13 cellular contexts compared by ENCODE assay signal in the genomic region with DNA sequence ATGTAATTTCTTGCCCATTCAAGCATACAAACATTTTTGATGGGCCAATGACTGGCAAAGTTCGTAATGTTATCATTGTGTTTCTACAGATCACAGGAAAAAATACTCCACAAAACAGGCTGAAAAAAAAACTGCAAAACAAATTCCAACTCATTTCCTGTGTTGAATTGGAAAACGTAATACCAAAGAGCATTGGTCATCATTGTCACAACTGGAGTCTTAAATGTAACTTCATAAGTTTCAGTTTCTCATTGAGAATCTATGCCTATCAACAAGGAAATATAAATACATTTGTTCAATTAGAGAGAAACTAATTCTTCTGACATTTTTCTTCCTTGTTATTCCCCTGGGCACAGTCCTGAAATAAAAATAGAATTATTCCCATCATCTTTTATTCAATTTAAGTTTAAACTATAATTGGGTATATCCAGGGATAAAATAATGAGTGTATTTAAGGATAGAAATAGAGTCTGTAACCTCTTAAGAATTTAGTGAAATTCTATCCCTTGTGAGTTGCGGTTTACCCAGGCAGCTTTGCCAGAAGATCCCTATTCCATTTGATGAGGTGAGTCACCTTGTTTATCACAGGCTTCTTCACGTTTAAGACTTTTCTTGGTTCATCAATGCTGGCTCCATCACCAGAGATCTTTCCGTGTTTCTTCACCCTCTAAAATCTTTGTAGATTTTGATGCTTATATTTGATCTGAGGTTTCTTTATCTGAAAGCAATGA.
DNase-seq lines count a peak whose midpoint lies in the region; ATAC-seq and TF ChIP-seq lines count a peak whose summit lies in the region.
"Had no signal": no experiment of that assay in that cellular context is flagged by ENCODE, and none has a peak within 500 bp of the region (broad histone marks: within the 10 kb centered on the region; RNA-seq: fewer than 3 reads in every experiment).

No MANE protein-coding gene starts in this region.

- peaks cover 13% of the 10 kb centered on the region for H3F3A ChIP-seq in SK-N-SH (replicated peaks; ENCODE audit: insufficient read depth)

- CTCF ChIA-PET in SK-N-SH (lab: Yijun Ruan, JAX), result no interaction called here

- H3K27me3 ChIP-seq in SK-N-SH (ENCODE audit: insufficient read depth), result no peaks in the 10 kb centered on the region
- H3K27me3 ChIP-seq in skeletal muscle satellite cell (ENCODE audit: control insufficient read depth, insufficient read depth, low read length), result peaks cover 8% of the 10 kb centered on the region
- H3K27me3 ChIP-seq in upper lobe of left lung, result no peaks in the 10 kb centered on the region

- 30% methylated on average over 5 of the region's 5 CpGs for WGBS in SK-N-SH (ENCODE audit: low lambda C conversion rate)
- 69 to 78% methylated on average over 5 of the region's 5 CpGs for WGBS in upper lobe of left lung, 2 donors

- H3K9me2 ChIP-seq in SK-N-SH, result no peaks in the 10 kb centered on the region

- DNase-seq in H4 (ENCODE audit: low spot score) (peak; percentile 79), SK-N-SH (no peak), fibroblast of peridontal ligament (ENCODE audit: extremely low read depth) (peak; percentile 92), upper lobe of left lung (no peak), NCI-H748 treated with DMSO at 0.1 percent for 48 hours (lab: John Stamatoyannopoulos, UW) (no peak)
- DNase-seq: activated effector memory CD4-positive, alpha-beta T cell treated with anti-CD3 and anti-CD28 coated beads, Interleukin-2, amount 50 U/mL, for 16 hours; Calu3; H9; NCI-H2171; T-helper 1 cell had no signal

- TF ChIP-seq CTCF in SK-N-SH (IDR thresholded peaks at IDR 0.05), result no peak
- TF ChIP-seq CTCF in upper lobe of left lung (IDR thresholded peaks at IDR 0.05), result no peak

- TF ChIP-seq EP300 in SK-N-SH (IDR thresholded peaks at IDR 0.05; ENCODE audit: borderline replicate concordance in 1 of 2, low read depth in 1 of 2, low read length in 1 of 2) (peak in 1 of 2 experiments; percentile 22; a peak in 1 of 4 replicates), upper lobe of left lung (IDR thresholded peaks at IDR 0.05) (no peak)

- POLR2A ChIA-PET in SK-N-SH (lab: Yijun Ruan, JAX), result no interaction called here

- H3K4me2 ChIP-seq in SK-N-SH, result peak overlapping the region; percentile 63
- peak overlapping the region; percentile 63 for H3K4me2 ChIP-seq in skeletal muscle satellite cell (ENCODE audit: low read length)
- H3K4me2 ChIP-seq: KMS-11 had no signal

- no peak for TF ChIP-seq POLR2A in upper lobe of left lung (IDR thresholded peaks at IDR 0.05)

- H3K4me3 ChIP-seq in SK-N-SH (ENCODE audit: low read depth in 2 of 2, low read length in 1 of 2), result peak overlapping the region; percentile 6 to 41; a peak in 3 of 4 replicates
- H3K4me3 ChIP-seq in skeletal muscle satellite cell (ENCODE audit: low read length), result peak overlapping the region; percentile 37
- no peak overlapping the region for H3K4me3 ChIP-seq in upper lobe of left lung

- no peak for TF ChIP-seq RAD21 in SK-N-SH (IDR thresholded peaks at IDR 0.05; ENCODE audit: low read length)

- no peaks in the 10 kb centered on the region for H3K79me2 ChIP-seq in SK-N-SH (ENCODE audit: insufficient read depth)

- no peak for ATAC-seq in upper lobe of left lung (ENCODE audit: low FRiP score in 2 of 2)
- ATAC-seq in GM18907 (IDR thresholded peaks at IDR 0.05; ENCODE audit: unreplicated experiment), result no peak

- H3K4me1 ChIP-seq in SK-N-SH (ENCODE audit: control insufficient read depth in 1 of 2, insufficient read depth in 2 of 2, low read depth in 1 of 2, low read length in 1 of 2), result peaks cover 0 to 5% of the 10 kb centered on the region in 2 experiments; a peak in 2 of 4 replicates
- H3K4me1 ChIP-seq in skeletal muscle satellite cell (ENCODE audit: control insufficient read depth, insufficient read depth, low read length), result peaks cover 15% of the 10 kb centered on the region
- no peaks in the 10 kb centered on the region for H3K4me1 ChIP-seq in upper lobe of left lung

- H2AFZ ChIP-seq in SK-N-SH (ENCODE audit: low read depth), result peak overlapping the region; percentile 42

- H4K20me1 ChIP-seq in SK-N-SH (ENCODE audit: insufficient read depth), result no peaks in the 10 kb centered on the region

- H3K9ac ChIP-seq in SK-N-SH (peak overlapping the region; percentile 11; the same call in 1 of the 2 replicates), skeletal muscle satellite cell (ENCODE audit: low read depth, low read length) (peak overlapping the region; percentile 36)
- H3K9ac ChIP-seq: KMS-11 had no signal

- no peaks in the 10 kb centered on the region for H3K36me3 ChIP-seq in SK-N-SH (replicated peaks in 1 of 2; ENCODE audit: control insufficient read depth in 1 of 2, insufficient read depth in 2 of 2, low read length in 1 of 2)
- H3K36me3 ChIP-seq in skeletal muscle satellite cell (ENCODE audit: insufficient read depth, low read length), result no peaks in the 10 kb centered on the region
- H3K36me3 ChIP-seq in upper lobe of left lung, result no peaks in the 10 kb centered on the region

- H3K27ac ChIP-seq in SK-N-SH (ENCODE audit: low read depth in 2 of 2, low read length in 1 of 2) (peak overlapping the region; percentile 41 to 84; a peak in 3 of 4 replicates), upper lobe of left lung (peak overlapping the region in 1 of 4 donors; percentile 29)
- H3K27ac ChIP-seq: KMS-11 had no signal

- H3K9me3 ChIP-seq in SK-N-SH (no peaks in the 10 kb centered on the region), skeletal muscle satellite cell (replicated peaks; ENCODE audit: low read length) (no peaks in the 10 kb centered on the region), upper lobe of left lung (no peaks in the 10 kb centered on the region)

TF ChIP-seq in SK-N-SH, 30 proteins besides CTCF, POLR2A, EP300 and RAD21 (continues in another document):
- TF ChIP-seq MXI1 (IDR thresholded peaks at IDR 0.05; ENCODE audit: low read depth, low read length), result no peak
- TF ChIP-seq, protein P1, sequence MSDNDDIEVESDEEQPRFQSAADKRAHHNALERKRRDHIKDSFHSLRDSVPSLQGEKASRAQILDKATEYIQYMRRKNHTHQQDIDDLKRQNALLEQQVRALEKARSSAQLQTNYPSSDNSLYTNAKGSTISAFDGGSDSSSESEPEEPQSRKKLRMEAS (IDR thresholded peaks at IDR 0.05; ENCODE audit: low read depth), result 0 out of 2 replicates have a peak, but pooled peaks have one; percentile 20
- TF ChIP-seq YY1 (IDR thresholded peaks at IDR 0.05; ENCODE audit: low read depth), result no peak
- no peak for TF ChIP-seq RCOR1 (IDR thresholded peaks at IDR 0.05; ENCODE audit: low read length)
- TF ChIP-seq, protein P2, sequence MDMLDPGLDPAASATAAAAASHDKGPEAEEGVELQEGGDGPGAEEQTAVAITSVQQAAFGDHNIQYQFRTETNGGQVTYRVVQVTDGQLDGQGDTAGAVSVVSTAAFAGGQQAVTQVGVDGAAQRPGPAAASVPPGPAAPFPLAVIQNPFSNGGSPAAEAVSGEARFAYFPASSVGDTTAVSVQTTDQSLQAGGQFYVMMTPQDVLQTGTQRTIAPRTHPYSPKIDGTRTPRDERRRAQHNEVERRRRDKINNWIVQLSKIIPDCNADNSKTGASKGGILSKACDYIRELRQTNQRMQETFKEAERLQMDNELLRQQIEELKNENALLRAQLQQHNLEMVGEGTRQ (IDR thresholded peaks at IDR 0.05; ENCODE audit: borderline replicate concordance, low read depth, low read length), result no peak
- no peak for TF ChIP-seq FOXM1 (IDR thresholded peaks at IDR 0.05; ENCODE audit: low read depth)
- TF ChIP-seq JUND (IDR thresholded peaks at IDR 0.05), result peak; percentile 76
- no peak for TF ChIP-seq GABPA (IDR thresholded peaks at IDR 0.05; ENCODE audit: low read depth)
- TF ChIP-seq ELF1 (IDR thresholded peaks at IDR 0.05), result no peak
- no peak for TF ChIP-seq RXRA (IDR thresholded peaks at IDR 0.05; ENCODE audit: borderline replicate concordance, low read depth)
- TF ChIP-seq FOSL2 (IDR thresholded peaks at IDR 0.05; ENCODE audit: borderline replicate concordance, low read depth), result peak; percentile 74
- TF ChIP-seq, protein P3, sequence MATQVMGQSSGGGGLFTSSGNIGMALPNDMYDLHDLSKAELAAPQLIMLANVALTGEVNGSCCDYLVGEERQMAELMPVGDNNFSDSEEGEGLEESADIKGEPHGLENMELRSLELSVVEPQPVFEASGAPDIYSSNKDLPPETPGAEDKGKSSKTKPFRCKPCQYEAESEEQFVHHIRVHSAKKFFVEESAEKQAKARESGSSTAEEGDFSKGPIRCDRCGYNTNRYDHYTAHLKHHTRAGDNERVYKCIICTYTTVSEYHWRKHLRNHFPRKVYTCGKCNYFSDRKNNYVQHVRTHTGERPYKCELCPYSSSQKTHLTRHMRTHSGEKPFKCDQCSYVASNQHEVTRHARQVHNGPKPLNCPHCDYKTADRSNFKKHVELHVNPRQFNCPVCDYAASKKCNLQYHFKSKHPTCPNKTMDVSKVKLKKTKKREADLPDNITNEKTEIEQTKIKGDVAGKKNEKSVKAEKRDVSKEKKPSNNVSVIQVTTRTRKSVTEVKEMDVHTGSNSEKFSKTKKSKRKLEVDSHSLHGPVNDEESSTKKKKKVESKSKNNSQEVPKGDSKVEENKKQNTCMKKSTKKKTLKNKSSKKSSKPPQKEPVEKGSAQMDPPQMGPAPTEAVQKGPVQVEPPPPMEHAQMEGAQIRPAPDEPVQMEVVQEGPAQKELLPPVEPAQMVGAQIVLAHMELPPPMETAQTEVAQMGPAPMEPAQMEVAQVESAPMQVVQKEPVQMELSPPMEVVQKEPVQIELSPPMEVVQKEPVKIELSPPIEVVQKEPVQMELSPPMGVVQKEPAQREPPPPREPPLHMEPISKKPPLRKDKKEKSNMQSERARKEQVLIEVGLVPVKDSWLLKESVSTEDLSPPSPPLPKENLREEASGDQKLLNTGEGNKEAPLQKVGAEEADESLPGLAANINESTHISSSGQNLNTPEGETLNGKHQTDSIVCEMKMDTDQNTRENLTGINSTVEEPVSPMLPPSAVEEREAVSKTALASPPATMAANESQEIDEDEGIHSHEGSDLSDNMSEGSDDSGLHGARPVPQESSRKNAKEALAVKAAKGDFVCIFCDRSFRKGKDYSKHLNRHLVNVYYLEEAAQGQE (IDR thresholded peaks at IDR 0.05; ENCODE audit: low read depth, low read length), result no peak

Comparison
In these comparisons a context has a peak if more than half of its experiments do, and no peak if none do; other contexts are left out.
1. DNase-seq: peak in H4 (single experiment) and fibroblast of peridontal ligament (single experiment); none in SK-N-SH (single experiment), upper lobe of left lung (0 of 2) and NCI-H748 treated with DMSO at 0.1 percent for 48 hours (single experiment).
2. H3K4me3 ChIP-seq: peak in SK-N-SH (2 of 2) and skeletal muscle satellite cell (single experiment); none in upper lobe of left lung (0 of 4).